In genomic region chr10:69958232-69958902, GRCh38 we compare ENCODE assay signal across 8 cellular contexts.
DNase-seq lines count a peak whose midpoint lies in the region; ATAC-seq, FAIRE-seq and TF ChIP-seq lines count a peak whose summit lies in the region.

No MANE protein-coding gene starts in this region.

- dilution Hi-C loops in IMR-90 (cut with HindIII; ENCODE audit: low sequenced_read_pairs, unreplicated experiment) = no loop called here

- TF ChIP-seq POLR2A in IMR-90 (IDR thresholded peaks at IDR 0.05; ENCODE audit: low read depth, low read length) = no peak
- no peak for TF ChIP-seq POLR2A in H1 (IDR thresholded peaks at IDR 0.05; ENCODE audit: control extremely low read depth in 1 of 2, low read depth in 2 of 2, low read length in 2 of 2)

- BruUV-seq in IMR-90 (replicated peaks; lab: Mats Ljungman, UMichigan) = no TSS peak

- H3K9me3 Mint-ChIP-seq in naive thymus-derived CD4-positive, alpha-beta T cell = no peaks in the 10 kb centered on the region

- CTCF ChIA-PET in IMR-90 (lab: Yijun Ruan, JAX) (interaction anchor here (0.6 to 1.9 kb wide), 11 partner anchors 8 to 171 kb away, joined by 3 to 9 read pairs (median 4); partner anchors contain the start of gene MACROH2A2), H1 (lab: Charles Lee; ENCODE audit: partially characterized antibody) (interaction anchor here (0.6 to 8.4 kb wide), 78 partner anchors 10 to 532 kb away, joined by 3 to 94 read pairs (median 5); partner anchors contain the start of gene TYSND1)
- CTCF ChIA-PET in naive thymus-derived CD4-positive, alpha-beta T cell (lab: Charles Lee) = interaction anchor here (0.9 to 2.0 kb wide), 2 partner anchors 10 to 18 kb away, joined by 3 to 5 read pairs; no protein-coding TSS in a partner anchor

- H3K4me3 ChIP-seq in IMR-90 (ENCODE audit: insufficient read depth, low read depth, low read length) (no peak overlapping the region), RWPE2 (ENCODE audit: severe bottlenecking) (no peak overlapping the region), H1 (ENCODE audit: extremely low read depth in 1 of 4, insufficient read depth in 2 of 4, low read depth in 3 of 4, low read length in 4 of 4) (no peak overlapping the region)
- no peak overlapping the region for H3K4me3 ChIP-seq in naive thymus-derived CD4-positive, alpha-beta T cell (ENCODE audit: low read length)

- TF ChIP-seq RAD21 in IMR-90 (IDR thresholded peaks at IDR 0.05; ENCODE audit: low read length) (peak; percentile 62), H1 (IDR thresholded peaks at IDR 0.05 in 1 of 2, conservative IDR thresholded peaks at IDR 0.05 in 1 of 2; ENCODE audit: low read depth in 2 of 2, low read length in 2 of 2) (peak; percentile 83 to 88)

- no peak overlapping the region for H3K27ac ChIP-seq in IMR-90 (ENCODE audit: insufficient read depth, low read length)
- no peak overlapping the region for H3K27ac ChIP-seq in RWPE2 (ENCODE audit: poor library complexity, severe bottlenecking)
- no peak overlapping the region for H3K27ac ChIP-seq in H1 (ENCODE audit: low read depth, low read length)
- no peak overlapping the region for H3K27ac ChIP-seq in naive thymus-derived CD4-positive, alpha-beta T cell (ENCODE audit: low read depth, low read length)

- no peak overlapping the region for H2BK20ac ChIP-seq in IMR-90 (ENCODE audit: low read depth, low read length)
- H2BK20ac ChIP-seq in H1 (ENCODE audit: low read length) = no peak overlapping the region

- H3K36me3 ChIP-seq in IMR-90 (ENCODE audit: control insufficient read depth, insufficient read depth, low read length) = 0 out of 2 replicates have a peak, but pooled peaks cover 2% of the 10 kb centered on the region
- no peaks in the 10 kb centered on the region for H3K36me3 ChIP-seq in RWPE2 (ENCODE audit: low read depth)
- H3K36me3 ChIP-seq in H1 (ENCODE audit: control insufficient read depth in 2 of 4, insufficient read depth in 4 of 4, low read length in 3 of 4) = no peaks in the 10 kb centered on the region
- no peaks in the 10 kb centered on the region for H3K36me3 ChIP-seq in naive thymus-derived CD4-positive, alpha-beta T cell (ENCODE audit: control insufficient read depth in 2 of 3, insufficient read depth in 3 of 3, low read length in 3 of 3)

- no peak overlapping the region for H4K8ac ChIP-seq in IMR-90 (ENCODE audit: low read depth in 2 of 2, low read length in 2 of 2)
- no peak overlapping the region for H4K8ac ChIP-seq in H1 (ENCODE audit: extremely low read depth, insufficient read depth, low read length)

- H2AK9ac ChIP-seq in IMR-90 (replicated peaks; ENCODE audit: low read depth, low read length, poor library complexity) = peak overlapping the region; percentile 44

- H2BK12ac ChIP-seq in H1 (ENCODE audit: low read depth, low read length) = no peak overlapping the region

- no peak overlapping the region for H3K27ac Mint-ChIP-seq in naive thymus-derived CD4-positive, alpha-beta T cell

- FAIRE-seq in H1 (lab: Jason Lieb, UNC) = peak; percentile 95

- H2BK120ac ChIP-seq in IMR-90 (ENCODE audit: low read depth, low read length) (no peak overlapping the region), H1 (replicated peaks; ENCODE audit: low read depth, low read length) (no peak overlapping the region)

- no peaks in the 10 kb centered on the region for H3K36me3 Mint-ChIP-seq in naive thymus-derived CD4-positive, alpha-beta T cell

- H4K91ac ChIP-seq in IMR-90 (ENCODE audit: insufficient read depth, low read depth, low read length) (no peak overlapping the region), H1 (replicated peaks; ENCODE audit: insufficient read length, low read length) (no peak overlapping the region)

- H3K9me3 ChIP-seq in IMR-90 (ENCODE audit: control insufficient read depth, insufficient read depth, low read length) (no peaks in the 10 kb centered on the region), RWPE2 (ENCODE audit: severe bottlenecking) (no peaks in the 10 kb centered on the region), H1 (ENCODE audit: insufficient read depth in 2 of 2, low read depth in 1 of 2, low read length in 1 of 2) (no peaks in the 10 kb centered on the region)
- H3K9me3 ChIP-seq in naive thymus-derived CD4-positive, alpha-beta T cell (ENCODE audit: control insufficient read depth in 2 of 3, low read length in 3 of 3) = no peaks in the 10 kb centered on the region

- H3K4me1 Mint-ChIP-seq in naive thymus-derived CD4-positive, alpha-beta T cell = peaks cover 0 to 4% (median 0%) of the 10 kb centered on the region in 7 donors

- in situ Hi-C loops in IMR-90 (cut with MboI; ENCODE audit: low sequenced_read_pairs) = no loop called here

- peak; percentile 97 for TF ChIP-seq CTCF in GM12873 (IDR thresholded peaks at IDR 0.05; ENCODE audit: insufficient read depth, low read depth, low read length, missing control alignments)
- peak; percentile 68 for TF ChIP-seq CTCF in IMR-90 (conservative IDR thresholded peaks at IDR 0.05; ENCODE audit: low read depth, low read length)
- TF ChIP-seq CTCF in RWPE2 (IDR thresholded peaks at IDR 0.05; ENCODE audit: poor library complexity, severe bottlenecking) = peak; percentile 81
- peak; percentile 43 to 93 (median 87) for TF ChIP-seq CTCF in H1 (IDR thresholded peaks at IDR 0.05; ENCODE audit: control extremely low read depth in 1 of 3, insufficient read depth in 1 of 3, low read depth in 1 of 3, low read length in 3 of 3)

- H3K14ac ChIP-seq in IMR-90 (replicated peaks; ENCODE audit: low read depth, low read length) (no peak overlapping the region), H1 (ENCODE audit: insufficient read length) (no peak overlapping the region)

- H3K23me2 ChIP-seq in H1 (ENCODE audit: low read depth, low read length) = 0 out of 2 replicates have a peak, but pooled peaks cover 1% of the 10 kb centered on the region

- H2AFZ ChIP-seq in IMR-90 (replicated peaks; ENCODE audit: low read length, poor library complexity) (no peak overlapping the region), H1 (ENCODE audit: low read length) (no peak overlapping the region)

- H3K27me3 ChIP-seq in IMR-90 (ENCODE audit: control insufficient read depth, insufficient read depth, low read length) (no peaks in the 10 kb centered on the region), RWPE2 (ENCODE audit: insufficient read depth, poor library complexity, severe bottlenecking) (no peaks in the 10 kb centered on the region), H1 (replicated peaks in 1 of 4; ENCODE audit: control insufficient read depth in 3 of 4, extremely low read depth in 1 of 4, insufficient read depth in 3 of 4, low read length in 3 of 4) (peaks cover 0 to 13% (median 5%) of the 10 kb centered on the region in 4 experiments; a peak in 3 of 7 replicates)
- H3K27me3 ChIP-seq in naive thymus-derived CD4-positive, alpha-beta T cell (ENCODE audit: control insufficient read depth in 2 of 2, insufficient read depth in 2 of 2, low read length in 2 of 2) = no peaks in the 10 kb centered on the region

- H4K5ac ChIP-seq in IMR-90 (ENCODE audit: low read depth, low read length) = no peak overlapping the region
- H4K5ac ChIP-seq in H1 (ENCODE audit: insufficient read length, low read depth, low read length) = no peak overlapping the region

- H3K27me3 Mint-ChIP-seq in naive thymus-derived CD4-positive, alpha-beta T cell = peaks cover 3 to 22% (median 8%) of the 10 kb centered on the region in 5 donors

- H4K20me1 ChIP-seq in IMR-90 (ENCODE audit: insufficient read depth, low read length) (no peaks in the 10 kb centered on the region), H1 (replicated peaks in 1 of 2; ENCODE audit: control insufficient read depth in 1 of 2, insufficient read depth in 2 of 2, low read length in 2 of 2) (no peaks in the 10 kb centered on the region)

- no peak overlapping the region for H2BK5ac ChIP-seq in IMR-90 (ENCODE audit: low read depth, low read length, poor library complexity, severe bottlenecking)
- no peak overlapping the region for H2BK5ac ChIP-seq in H1 (ENCODE audit: low read depth, low read length)

- no peak overlapping the region for H3K9ac ChIP-seq in IMR-90 (ENCODE audit: low read depth, low read length)
- no peak overlapping the region for H3K9ac ChIP-seq in H1 (replicated peaks in 1 of 4; ENCODE audit: extremely low read depth in 1 of 4, low read depth in 3 of 4, low read length in 3 of 4)

- H2AK5ac ChIP-seq in IMR-90 (ENCODE audit: low read depth, low read length) (no peak overlapping the region), H1 (ENCODE audit: low read depth, low read length) (no peak overlapping the region)

- DNase-seq in AG20443 (ENCODE audit: low spot score) (peak; percentile 84), IMR-90 (peak; percentile 53), RWPE2 (ENCODE audit: low spot score) (no peak), H1 (ENCODE audit: low read depth in 1 of 2, low spot score in 2 of 2) (no peak), mucosa of gallbladder (ENCODE audit: low spot score) (no peak), putamen (ENCODE audit: low spot score) (no peak)
- peak in 6 of 9 donors; percentile 4 to 27 (median 16) for DNase-seq in naive thymus-derived CD4-positive, alpha-beta T cell

- no peak overlapping the region for H3K23ac ChIP-seq in IMR-90 (ENCODE audit: low read depth, low read length)
- H3K23ac ChIP-seq in H1 (ENCODE audit: insufficient read length) = no peak overlapping the region

- H3K4me1 ChIP-seq in IMR-90 (ENCODE audit: control insufficient read depth, insufficient read depth, low read length) = peaks cover 4% of the 10 kb centered on the region; the same call in 1 of the 2 replicates
- no peaks in the 10 kb centered on the region for H3K4me1 ChIP-seq in RWPE2 (ENCODE audit: insufficient read depth, poor library complexity, severe bottlenecking)
- H3K4me1 ChIP-seq in H1 (replicated peaks in 1 of 4; ENCODE audit: control insufficient read depth in 3 of 4, insufficient read depth in 4 of 4, low read length in 3 of 4) = peaks cover 0 to 7% (median 0%) of the 10 kb centered on the region in 4 experiments; a peak in 2 of 7 replicates
- H3K4me1 ChIP-seq in naive thymus-derived CD4-positive, alpha-beta T cell (ENCODE audit: control insufficient read depth in 2 of 2, insufficient read depth in 2 of 2, low read length in 2 of 2) = no peaks in the 10 kb centered on the region

- H2BK15ac ChIP-seq in IMR-90 (ENCODE audit: low read depth, low read length) (no peak overlapping the region; the same call in 2 of the 3 replicates), H1 (ENCODE audit: low read length) (no peak overlapping the region)

- no CpG with 5 or more reads among the region's 1 CpG for WGBS in IMR-90 (ENCODE audit: extremely low coverage in 2 of 2, insufficient read length in 1 of 2), 2 experiments
- 29% methylated on average over 1 of the region's 1 CpG; no CpG with 5 or more reads in 1 of the 2 experiments for WGBS in H1 (ENCODE audit: extremely low coverage in 1 of 2, insufficient coverage in 1 of 2, insufficient read length in 1 of 2, insufficient replicate concordance in 2 of 2, low coverage in 1 of 2, low lambda C conversion rate in 2 of 2, missing lambda C conversion rate in 1 of 2), 2 experiments

- H3K56ac ChIP-seq in IMR-90 (ENCODE audit: extremely low read depth, insufficient read depth, low read length) = no peak overlapping the region
- H3K56ac ChIP-seq in H1 (replicated peaks; ENCODE audit: insufficient read length, low read depth, low read length) = no peak overlapping the region

- intact Hi-C loops in IMR-90 (cut with micrococcal nuclease) = no loop called here
- intact Hi-C loops in naive thymus-derived CD4-positive, alpha-beta T cell (cut with micrococcal nuclease) = no loop called here

- no peak overlapping the region for H3K4me2 ChIP-seq in IMR-90 (ENCODE audit: low read depth, low read length)
- no peak overlapping the region for H3K4me2 ChIP-seq in H1 (ENCODE audit: insufficient read depth in 1 of 2, low read depth in 2 of 2, low read length in 2 of 2)

- H3K79me1 ChIP-seq in IMR-90 (ENCODE audit: low read depth in 1 of 2, low read length in 2 of 2) = no peaks in the 10 kb centered on the region
- no peaks in the 10 kb centered on the region for H3K79me1 ChIP-seq in H1 (ENCODE audit: low read depth, low read length)

- POLR2A ChIA-PET in IMR-90 (lab: Charles Lee; ENCODE audit: unreplicated experiment) = no interaction called here
- POLR2A ChIA-PET in H1 (lab: Charles Lee; ENCODE audit: partially characterized antibody) = no interaction called here
- POLR2A ChIA-PET in naive thymus-derived CD4-positive, alpha-beta T cell (lab: Charles Lee) = no interaction called here

- H3K4ac ChIP-seq in IMR-90 (ENCODE audit: low read depth, low read length) (no peak overlapping the region), H1 (replicated peaks; ENCODE audit: insufficient read length, low read depth, low read length) (no peak overlapping the region)

- H3K9me1 ChIP-seq in IMR-90 (ENCODE audit: insufficient read depth, low read length) = peaks cover 5% of the 10 kb centered on the region; the same call in 1 of the 2 replicates

- no peak overlapping the region for H3K18ac ChIP-seq in IMR-90 (ENCODE audit: low read depth, low read length)
- no peak overlapping the region for H3K18ac ChIP-seq in H1 (ENCODE audit: extremely low read depth, low read length)

- H3K4me3 Mint-ChIP-seq in naive thymus-derived CD4-positive, alpha-beta T cell = no peak overlapping the region

- peak; percentile 80 for ATAC-seq in IMR-90 (ENCODE audit: low read depth)
- peak; percentile 61 for ATAC-seq in RWPE2 (ENCODE audit: low read depth)
- peak; percentile 46 for ATAC-seq in naive thymus-derived CD4-positive, alpha-beta T cell

- H3K79me2 ChIP-seq in H1 (ENCODE audit: control insufficient read depth in 1 of 2, insufficient read depth in 2 of 2, low read length in 2 of 2) = no peaks in the 10 kb centered on the region

- TF ChIP-seq EP300 in H1 (IDR thresholded peaks at IDR 0.05; ENCODE audit: borderline replicate concordance in 1 of 2, low read depth in 2 of 2, low read length in 2 of 2) = no peak

Comparison
In these comparisons a context has a peak if more than half of its experiments do, and no peak if none do; other contexts are left out.
1. DNase-seq: peak in AG20443 (single experiment), IMR-90 (single experiment) and naive thymus-derived CD4-positive, alpha-beta T cell (6 of 9); none in RWPE2 (single experiment), H1 (0 of 2), mucosa of gallbladder (single experiment) and putamen (single experiment).
2. Peak in every context shown above with its lines, with median percentiles within 50 percentile points of each other: CTCF ChIP-seq and ATAC-seq.